In genomic region chr13:110625771-110626321, GRCh38 we compare ENCODE assay signal across 17 cellular contexts. TPM values are rescaled to one million over a fixed set of nuclear protein-coding genes. Genes with fewer than 3 reads are reported as not detected.
DNase-seq lines count a peak whose midpoint lies in the region; ATAC-seq and TF ChIP-seq lines count a peak whose summit lies in the region.
"Had no signal": no experiment of that assay in that cellular context is flagged by ENCODE, and none has a peak within 500 bp of the region (broad histone marks: within the 10 kb centered on the region; RNA-seq: fewer than 3 reads in every experiment).

No MANE protein-coding gene starts in this region.

- WGBS in spleen, 5 donors = 83 to 91% (median 87%) methylated on average over 19 of the region's 19 CpGs

- no peak overlapping the region for H3K27ac Mint-ChIP-seq in activated CD8-positive, alpha-beta memory T cell treated with anti-CD3 and anti-CD28 coated beads, Interleukin-2, amount 10 ng/mL, durations not matched to agents 7 days and 5 days

- CTCF ChIA-PET in activated CD8-positive, alpha-beta memory T cell treated with anti-CD3 and anti-CD28 coated beads, Interleukin-2, amount 10 ng/mL, durations not matched to agents 7 days and 5 days (lab: Charles Lee) = interaction anchor here (0.5 kb wide), 1 partner anchor 49 kb away, joined by 3 read pairs; no protein-coding TSS in a partner anchor

- H3K27ac ChIP-seq in VCaP (peak overlapping the region; percentile 89), spleen (peak overlapping the region in 5 of 8 donors; percentile 3 to 53 (median 34))
- H3K27ac ChIP-seq: 22Rv1, suprapubic skin had no signal

- H3K36me3 ChIP-seq in spleen = peaks cover 0 to 84% (median 41%) of the 10 kb centered on the region in 6 donors

- intact Hi-C loops in spleen (cut with DNase I; ENCODE audit: low total_unique reads) = no loop called here

- no peak overlapping the region for H3K4me3 Mint-ChIP-seq in activated CD8-positive, alpha-beta memory T cell treated with anti-CD3 and anti-CD28 coated beads, Interleukin-2, amount 10 ng/mL, durations not matched to agents 7 days and 5 days

- H3K4me1 ChIP-seq in spleen = peaks cover 0 to 67% (median 15%) of the 10 kb centered on the region in 6 donors
- H3K4me1 ChIP-seq: suprapubic skin had no signal

- no peaks in the 10 kb centered on the region for H3K9me3 Mint-ChIP-seq in activated CD8-positive, alpha-beta memory T cell treated with anti-CD3 and anti-CD28 coated beads, Interleukin-2, amount 10 ng/mL, durations not matched to agents 7 days and 5 days (ENCODE audit: low read depth)

- DNase-seq in NCI-H1092 (lab: John Stamatoyannopoulos, UW) = peak; percentile 19
- no peak for DNase-seq in NCI-H1092 treated with DMSO at 0.1 percent for 48 hours (lab: John Stamatoyannopoulos, UW)
- DNase-seq in left lobe of liver (ENCODE audit: low spot score) = no peak
- DNase-seq in spleen = no peak
- no peak for DNase-seq in NCI-H2171 treated with DMSO at 0.1 percent for 48 hours (lab: John Stamatoyannopoulos, UW)
- no peak for DNase-seq in activated T-cell treated with anti-CD3 and anti-CD28 coated beads, Interleukin-2, amount 50 U/mL, for 48 hours
- no peak for DNase-seq in activated CD8-positive, alpha-beta memory T cell treated with anti-CD3 and anti-CD28 coated beads, Interleukin-2, amount 10 ng/mL, durations not matched to agents 7 days and 5 days
- DNase-seq: activated T-cell treated with anti-CD3 and anti-CD28 coated beads, Interleukin-2, amount 50 U/mL, for 1 hour; anterior cingulate cortex; effector CD8-positive, alpha-beta T cell; head of caudate nucleus; NCI-H226; retina had no signal

- H3K36me3 Mint-ChIP-seq in activated CD8-positive, alpha-beta memory T cell treated with anti-CD3 and anti-CD28 coated beads, Interleukin-2, amount 10 ng/mL, durations not matched to agents 7 days and 5 days = peaks cover 15% of the 10 kb centered on the region

- TF ChIP-seq POLR2A in spleen (IDR thresholded peaks at IDR 0.05) = no peak

- H3K27me3 ChIP-seq in spleen (replicated peaks in 1 of 7) = no peaks in the 10 kb centered on the region
- H3K27me3 ChIP-seq: suprapubic skin had no signal

- peaks cover 23% of the 10 kb centered on the region for H3K4me1 Mint-ChIP-seq in activated CD8-positive, alpha-beta memory T cell treated with anti-CD3 and anti-CD28 coated beads, Interleukin-2, amount 10 ng/mL, durations not matched to agents 7 days and 5 days

- TF ChIP-seq CTCF in VCaP (conservative IDR thresholded peaks at IDR 0.05) (no peak), spleen (IDR thresholded peaks at IDR 0.05 in 8 of 11, conservative IDR thresholded peaks at IDR 0.05 in 3 of 11) (no peak)

- no peaks in the 10 kb centered on the region for H3K9me3 ChIP-seq in spleen
- H3K9me3 ChIP-seq: suprapubic skin had no signal

- no peaks in the 10 kb centered on the region for H3K27me3 Mint-ChIP-seq in activated CD8-positive, alpha-beta memory T cell treated with anti-CD3 and anti-CD28 coated beads, Interleukin-2, amount 10 ng/mL, durations not matched to agents 7 days and 5 days

- peak; percentile 6 for ATAC-seq in left lobe of liver
- no peak for ATAC-seq in activated CD8-positive, alpha-beta memory T cell treated with anti-CD3 and anti-CD28 coated beads, Interleukin-2, amount 10 ng/mL, durations not matched to agents 7 days and 5 days

- H3K4me3 ChIP-seq in spleen = no peak overlapping the region
- H3K4me3 ChIP-seq: lung, suprapubic skin had no signal

RNA-seq across cellular contexts. Expression of gene NAXD, which starts 10.5 kb away (rescaled TPM):
- total RNA-seq in left lobe of liver (34.4 TPM), spleen (10 to 100 TPM; 27.1 to 35.5 (median 34.0) TPM)
- polyA plus RNA-seq in spleen = 10 to 100 TPM; 25.1 to 40.9 (median 35.8) TPM
- total RNA-seq in activated CD8-positive, alpha-beta memory T cell treated with anti-CD3 and anti-CD28 coated beads, Interleukin-2, amount 10 ng/mL, durations not matched to agents 7 days and 5 days = 10 to 100 TPM; 26.3 to 29.5 TPM
